In genomic region chr2:204794624-204795023, GRCh38 we compare ENCODE assay signal across 21 cellular contexts.
"Had no signal": no experiment of that assay in that cellular context is flagged by ENCODE, and none has a peak within 500 bp of the region (broad histone marks: within the 10 kb centered on the region; RNA-seq: fewer than 3 reads in every experiment).

No MANE protein-coding gene starts in this region.

- DNase-seq: activated CD4-positive, alpha-beta T cell treated with anti-CD3 and anti-CD28 coated beads for 1 hour; activated CD4-positive, alpha-beta T cell treated with anti-CD3 and anti-CD28 coated beads, Interleukin-2, amount 50 U/mL, for 1 hour; activated CD8-positive, alpha-beta T cell treated with anti-CD3 and anti-CD28 coated beads, Interleukin-2, amount 10 ng/mL, durations not matched to agents 7 days and 5 days; activated gamma-delta T cell; aorta; endodermal cell; heart right ventricle; kidney; lower lobe of right lung; naive thymus-derived CD8-positive, alpha-beta T cell; retina; stimulated activated CD4-positive, alpha-beta T cell treated with anti-CD3 and anti-CD28 coated beads, Interleukin-4, amount 100 ng/mL, for 24 hours; stimulated activated naive CD8-positive, alpha-beta T cell treated with anti-CD3 and anti-CD28 coated beads, Interleukin-15, Interleukin-2, amounts not matched to agents 100 U/mL and 50 U/mL, for 24 hours; substantia nigra; T-helper 1 cell; T-helper 9 cell; upper lobe of right lung had no signal

- H3K4me3 ChIP-seq: coronary artery, heart right ventricle, lower lobe of right lung, neural progenitor cell, thyroid gland, upper lobe of right lung had no signal

- H3K4me1 ChIP-seq: lower lobe of right lung, neural progenitor cell, upper lobe of right lung had no signal

- H3K9me3 ChIP-seq: heart right ventricle, lower lobe of right lung, thyroid gland, upper lobe of right lung had no signal

- H3K36me3 ChIP-seq: heart right ventricle, lower lobe of right lung, neural progenitor cell, thyroid gland, upper lobe of right lung had no signal

- H3K27ac ChIP-seq: coronary artery, epithelial cell of prostate, heart right ventricle, lower lobe of right lung, neural progenitor cell, thyroid gland, upper lobe of right lung had no signal

- H2AFZ ChIP-seq: neural progenitor cell had no signal

- H3K4me2 ChIP-seq: neural progenitor cell had no signal

- ATAC-seq: activated CD8-positive, alpha-beta T cell treated with anti-CD3 and anti-CD28 coated beads, Interleukin-2, amount 10 ng/mL, durations not matched to agents 7 days and 5 days; heart right ventricle; lower lobe of right lung; naive thymus-derived CD8-positive, alpha-beta T cell; stimulated activated naive CD8-positive, alpha-beta T cell treated with anti-CD3 and anti-CD28 coated beads, Interleukin-15, Interleukin-2, amounts not matched to agents 100 U/mL and 50 U/mL, for 24 hours; upper lobe of right lung had no signal

- H3K9ac ChIP-seq: neural progenitor cell had no signal

- H3K27me3 ChIP-seq: heart right ventricle, neural progenitor cell, thyroid gland, upper lobe of right lung had no signal

- FAIRE-seq: kidney had no signal
